Comparison of ENCODE assay signal across 1 cellular context in the genomic region with DNA sequence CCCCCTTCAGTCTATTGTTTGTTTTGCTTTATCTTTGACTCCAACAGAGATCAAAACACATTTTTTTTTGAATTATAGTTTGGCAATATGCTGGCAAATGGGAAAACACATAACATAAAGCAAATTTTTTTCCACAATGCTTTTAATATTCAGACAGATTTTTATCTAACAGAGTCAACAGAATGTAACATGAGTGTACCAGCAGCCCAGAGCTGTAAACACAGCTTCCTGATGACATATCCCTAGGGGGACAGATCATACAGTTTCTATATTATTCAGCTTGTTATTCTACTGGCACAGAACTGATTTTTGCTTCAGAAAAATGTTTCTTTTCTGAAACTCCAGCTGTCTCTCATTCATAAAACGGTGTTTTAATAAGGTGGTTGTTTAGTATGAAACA.
TF ChIP-seq lines count a peak whose summit lies in the region.

No MANE protein-coding gene starts in this region.

TF ChIP-seq in SK-N-SH, 30 proteins besides CTCF, POLR2A, EP300 and RAD21 (continued from another document):
- TF ChIP-seq MEF2A (IDR thresholded peaks at IDR 0.05; ENCODE audit: borderline replicate concordance, low read depth) (no peak), NRF1 (IDR thresholded peaks at IDR 0.05; ENCODE audit: low read depth, low read length) (no peak), JUND (IDR thresholded peaks at IDR 0.05) (no peak), RFX5 (IDR thresholded peaks at IDR 0.05; ENCODE audit: low read length) (no peak), FOSL2 (IDR thresholded peaks at IDR 0.05; ENCODE audit: borderline replicate concordance, low read depth) (no peak), GABPA (IDR thresholded peaks at IDR 0.05; ENCODE audit: low read depth) (no peak)
- TF ChIP-seq, protein P1, sequence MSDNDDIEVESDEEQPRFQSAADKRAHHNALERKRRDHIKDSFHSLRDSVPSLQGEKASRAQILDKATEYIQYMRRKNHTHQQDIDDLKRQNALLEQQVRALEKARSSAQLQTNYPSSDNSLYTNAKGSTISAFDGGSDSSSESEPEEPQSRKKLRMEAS (IDR thresholded peaks at IDR 0.05; ENCODE audit: low read depth), result no peak
